1 cellular context compared by ENCODE assay signal in the genomic region with DNA sequence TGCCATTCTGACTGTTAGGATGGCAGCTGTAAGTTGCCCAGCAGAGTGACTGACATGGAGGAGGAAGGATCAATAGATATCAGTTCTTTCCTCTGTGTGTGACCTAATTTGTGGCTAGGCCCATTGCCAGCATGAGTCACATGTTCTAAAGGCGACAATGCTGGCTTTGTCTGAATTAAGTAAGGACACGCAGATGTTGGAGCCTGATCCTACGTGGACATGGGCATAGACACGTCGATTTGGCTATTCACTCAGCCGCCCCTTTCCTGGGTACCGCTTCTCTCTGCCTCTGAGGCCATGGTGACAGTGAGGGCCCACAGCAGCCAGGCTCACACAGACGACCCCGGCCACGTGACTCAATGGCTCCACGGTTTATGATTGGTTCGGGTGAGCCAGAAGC.
TF ChIP-seq lines count a peak whose summit lies in the region.

No MANE protein-coding gene starts in this region.

TF ChIP-seq in HepG2, 621 proteins besides CTCF, POLR2A, EP300 and RAD21 (continued from another document):
- TF ChIP-seq, protein P1, sequence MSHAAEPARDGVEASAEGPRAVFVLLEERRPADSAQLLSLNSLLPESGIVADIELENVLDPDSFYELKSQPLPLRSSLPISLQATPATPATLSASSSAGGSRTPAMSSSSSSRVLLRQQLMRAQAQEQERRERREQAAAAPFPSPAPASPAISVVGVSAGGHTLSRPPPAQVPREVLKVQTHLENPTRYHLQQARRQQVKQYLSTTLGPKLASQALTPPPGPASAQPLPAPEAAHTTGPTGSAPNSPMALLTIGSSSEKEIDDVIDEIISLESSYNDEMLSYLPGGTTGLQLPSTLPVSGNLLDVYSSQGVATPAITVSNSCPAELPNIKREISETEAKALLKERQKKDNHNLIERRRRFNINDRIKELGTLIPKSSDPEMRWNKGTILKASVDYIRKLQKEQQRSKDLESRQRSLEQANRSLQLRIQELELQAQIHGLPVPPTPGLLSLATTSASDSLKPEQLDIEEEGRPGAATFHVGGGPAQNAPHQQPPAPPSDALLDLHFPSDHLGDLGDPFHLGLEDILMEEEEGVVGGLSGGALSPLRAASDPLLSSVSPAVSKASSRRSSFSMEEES (CRISPR knock-in tag; IDR thresholded peaks at IDR 0.05), result 0 out of 2 replicates have a peak, but pooled peaks have one; percentile 48
- TF ChIP-seq PLRG1 (conservative IDR thresholded peaks at IDR 0.05) (no peak), BRF2 (CRISPR knock-in tag; IDR thresholded peaks at IDR 0.05) (no peak), ZNF747 (CRISPR knock-in tag; IDR thresholded peaks at IDR 0.05; ENCODE audit: borderline replicate concordance) (no peak), FOSL2 (CRISPR knock-in tag; IDR thresholded peaks at IDR 0.05) (peak; percentile 70), ZNF703 (CRISPR knock-in tag; IDR thresholded peaks at IDR 0.05; ENCODE audit: borderline replicate concordance) (no peak), SMAD9 (CRISPR knock-in tag; IDR thresholded peaks at IDR 0.05) (no peak), RBM22 (optimal IDR thresholded peaks at IDR 0.05; ENCODE audit: low read length) (no peak), ZNF687 (CRISPR knock-in tag; IDR thresholded peaks at IDR 0.05) (peak; percentile 40), ZNF773 (CRISPR knock-in tag; IDR thresholded peaks at IDR 0.05; ENCODE audit: borderline replicate concordance) (no peak), ZNF629 (CRISPR knock-in tag; conservative IDR thresholded peaks at IDR 0.05) (no peak), FOXJ3 (CRISPR knock-in tag; IDR thresholded peaks at IDR 0.05; ENCODE audit: borderline replicate concordance) (no peak), PHF8 (CRISPR knock-in tag; IDR thresholded peaks at IDR 0.05) (no peak), HNF4G (IDR thresholded peaks at IDR 0.05; ENCODE audit: borderline replicate concordance, low read depth, low read length) (no peak), HNF4G (CRISPR knock-in tag; IDR thresholded peaks at IDR 0.05; ENCODE audit: borderline replicate concordance, low read depth) (no peak), ZNF619 (CRISPR knock-in tag; IDR thresholded peaks at IDR 0.05) (no peak), HNRNPL (IDR thresholded peaks at IDR 0.05; ENCODE audit: low read depth, low read length) (no peak), ZNF775 (CRISPR knock-in tag; IDR thresholded peaks at IDR 0.05; ENCODE audit: borderline replicate concordance) (no peak), ZNF121 (CRISPR knock-in tag; IDR thresholded peaks at IDR 0.05) (no peak), ZNF83 (CRISPR knock-in tag; IDR thresholded peaks at IDR 0.05; ENCODE audit: borderline replicate concordance) (no peak), GATAD2A (CRISPR knock-in tag; IDR thresholded peaks at IDR 0.05) (0 out of 2 replicates have a peak, but pooled peaks have one; percentile 40), FOXM1 (CRISPR knock-in tag; IDR thresholded peaks at IDR 0.05) (no peak), ZBTB38 (CRISPR knock-in tag; IDR thresholded peaks at IDR 0.05) (peak; percentile 79; the same call in 1 of the 2 replicates), MXD4 (CRISPR knock-in tag; IDR thresholded peaks at IDR 0.05) (no peak), MXD3 (CRISPR knock-in tag; IDR thresholded peaks at IDR 0.05) (no peak), ZNF235 (CRISPR knock-in tag; IDR thresholded peaks at IDR 0.05; ENCODE audit: borderline replicate concordance) (no peak), RBFOX2 (IDR thresholded peaks at IDR 0.05; ENCODE audit: low read depth, low read length) (no peak), HOXA9 (CRISPR knock-in tag; IDR thresholded peaks at IDR 0.05; ENCODE audit: borderline replicate concordance) (no peak)
- TF ChIP-seq, protein P2, sequence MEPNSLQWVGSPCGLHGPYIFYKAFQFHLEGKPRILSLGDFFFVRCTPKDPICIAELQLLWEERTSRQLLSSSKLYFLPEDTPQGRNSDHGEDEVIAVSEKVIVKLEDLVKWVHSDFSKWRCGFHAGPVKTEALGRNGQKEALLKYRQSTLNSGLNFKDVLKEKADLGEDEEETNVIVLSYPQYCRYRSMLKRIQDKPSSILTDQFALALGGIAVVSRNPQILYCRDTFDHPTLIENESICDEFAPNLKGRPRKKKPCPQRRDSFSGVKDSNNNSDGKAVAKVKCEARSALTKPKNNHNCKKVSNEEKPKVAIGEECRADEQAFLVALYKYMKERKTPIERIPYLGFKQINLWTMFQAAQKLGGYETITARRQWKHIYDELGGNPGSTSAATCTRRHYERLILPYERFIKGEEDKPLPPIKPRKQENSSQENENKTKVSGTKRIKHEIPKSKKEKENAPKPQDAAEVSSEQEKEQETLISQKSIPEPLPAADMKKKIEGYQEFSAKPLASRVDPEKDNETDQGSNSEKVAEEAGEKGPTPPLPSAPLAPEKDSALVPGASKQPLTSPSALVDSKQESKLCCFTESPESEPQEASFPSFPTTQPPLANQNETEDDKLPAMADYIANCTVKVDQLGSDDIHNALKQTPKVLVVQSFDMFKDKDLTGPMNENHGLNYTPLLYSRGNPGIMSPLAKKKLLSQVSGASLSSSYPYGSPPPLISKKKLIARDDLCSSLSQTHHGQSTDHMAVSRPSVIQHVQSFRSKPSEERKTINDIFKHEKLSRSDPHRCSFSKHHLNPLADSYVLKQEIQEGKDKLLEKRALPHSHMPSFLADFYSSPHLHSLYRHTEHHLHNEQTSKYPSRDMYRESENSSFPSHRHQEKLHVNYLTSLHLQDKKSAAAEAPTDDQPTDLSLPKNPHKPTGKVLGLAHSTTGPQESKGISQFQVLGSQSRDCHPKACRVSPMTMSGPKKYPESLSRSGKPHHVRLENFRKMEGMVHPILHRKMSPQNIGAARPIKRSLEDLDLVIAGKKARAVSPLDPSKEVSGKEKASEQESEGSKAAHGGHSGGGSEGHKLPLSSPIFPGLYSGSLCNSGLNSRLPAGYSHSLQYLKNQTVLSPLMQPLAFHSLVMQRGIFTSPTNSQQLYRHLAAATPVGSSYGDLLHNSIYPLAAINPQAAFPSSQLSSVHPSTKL (CRISPR knock-in tag; IDR thresholded peaks at IDR 0.05), result peak; percentile 29; the same call in 1 of the 2 replicates
